In the genomic region with DNA sequence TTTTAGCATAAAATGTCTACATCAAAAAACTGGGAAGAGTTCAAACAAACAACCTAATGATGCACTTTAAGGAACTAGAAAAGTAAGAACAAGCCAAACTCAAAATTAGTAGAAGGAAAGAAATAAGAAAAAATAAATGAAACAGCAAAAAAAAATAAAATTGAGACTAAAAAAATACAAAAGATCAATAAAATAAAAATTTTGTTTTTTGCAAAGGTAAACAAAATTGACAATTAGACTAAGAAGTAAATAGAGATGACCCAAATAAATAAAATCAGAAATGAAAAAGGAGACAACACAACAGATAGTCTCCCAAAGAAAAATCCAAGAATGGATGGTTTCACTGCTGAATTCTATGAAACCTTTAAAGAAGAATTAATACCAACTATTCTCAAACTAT, we compare ENCODE assay signal across 28 cellular contexts.
"Had no signal": no experiment of that assay in that cellular context is flagged by ENCODE, and none has a peak within 500 bp of the region (broad histone marks: within the 10 kb centered on the region; RNA-seq: fewer than 3 reads in every experiment).

No MANE protein-coding gene starts in this region.

- H2AFZ ChIP-seq: neural progenitor cell, parathyroid adenoma had no signal

- H3K27ac ChIP-seq: neural progenitor cell, ovary, parathyroid adenoma, psoas muscle, right lobe of liver, sigmoid colon, stomach, thoracic aorta, thyroid gland, tibial nerve, upper lobe of left lung, vagina had no signal

- ATAC-seq: psoas muscle; right cardiac atrium; right lobe of liver; stimulated activated effector memory CD8-positive, alpha-beta T cell treated with anti-CD3 and anti-CD28 coated beads, Interleukin-12 subunit alpha, Interleukin-12 subunit beta, amount 100 ng/mL, for 72 hours; stimulated activated naive B cell treated with anti-CD40 and anti-IgM and Interleukin-4, amounts not matched to agents 10 μg/mL and 1 μg/mL and 100 μg/mL, for 72 hours had no signal

- H3K4me1 Mint-ChIP-seq: nephron; neural progenitor cell; stimulated activated effector memory CD8-positive, alpha-beta T cell treated with anti-CD3 and anti-CD28 coated beads, Interleukin-12 subunit alpha, Interleukin-12 subunit beta, amount 100 ng/mL, for 72 hours; stimulated activated naive B cell treated with anti-CD40 and anti-IgM and Interleukin-4, amounts not matched to agents 10 μg/mL and 1 μg/mL and 100 μg/mL, for 72 hours had no signal

- H3K4me3 Mint-ChIP-seq: nephron; neural progenitor cell; stimulated activated effector memory CD8-positive, alpha-beta T cell treated with anti-CD3 and anti-CD28 coated beads, Interleukin-12 subunit alpha, Interleukin-12 subunit beta, amount 100 ng/mL, for 72 hours; stimulated activated naive B cell treated with anti-CD40 and anti-IgM and Interleukin-4, amounts not matched to agents 10 μg/mL and 1 μg/mL and 100 μg/mL, for 72 hours; stimulated activated naive CD8-positive, alpha-beta T cell treated with anti-CD3 and anti-CD28 coated beads, Interleukin-15, Interleukin-2, amounts not matched to agents 100 ng/mL and 50 ng/mL, for 24 hours had no signal

- H3K27me3 ChIP-seq: neural progenitor cell, ovary, right lobe of liver, sigmoid colon, stomach, thyroid gland, tibial nerve, upper lobe of left lung, vagina had no signal

- H3K79me2 ChIP-seq: parathyroid adenoma had no signal

- H3K9me3 ChIP-seq: ovary, psoas muscle, right lobe of liver, sigmoid colon, stomach, thoracic aorta, thyroid gland, upper lobe of left lung, vagina had no signal

- FAIRE-seq: small intestine, urothelium cell line had no signal

- H3K36me3 ChIP-seq: neural progenitor cell, ovary, right lobe of liver, sigmoid colon, stomach, thoracic aorta, thyroid gland, tibial nerve, upper lobe of left lung, vagina had no signal

- H3K4me2 ChIP-seq: neural progenitor cell had no signal

- H3K27ac Mint-ChIP-seq: nephron; neural progenitor cell; progenitor cell of endocrine pancreas; stimulated activated effector memory CD8-positive, alpha-beta T cell treated with anti-CD3 and anti-CD28 coated beads, Interleukin-12 subunit alpha, Interleukin-12 subunit beta, amount 100 ng/mL, for 72 hours; stimulated activated naive B cell treated with anti-CD40 and anti-IgM and Interleukin-4, amounts not matched to agents 10 μg/mL and 1 μg/mL and 100 μg/mL, for 72 hours; stimulated activated naive CD8-positive, alpha-beta T cell treated with anti-CD3 and anti-CD28 coated beads, Interleukin-15, Interleukin-2, amounts not matched to agents 100 ng/mL and 50 ng/mL, for 24 hours had no signal

- H3K27me3 Mint-ChIP-seq: stimulated activated naive B cell treated with anti-CD40 and anti-IgM and Interleukin-4, amounts not matched to agents 10 μg/mL and 1 μg/mL and 100 μg/mL, for 72 hours; stimulated activated naive CD8-positive, alpha-beta T cell treated with anti-CD3 and anti-CD28 coated beads, Interleukin-15, Interleukin-2, amounts not matched to agents 100 ng/mL and 50 ng/mL, for 24 hours had no signal

- H3K4me1 ChIP-seq: neural progenitor cell, parathyroid adenoma, psoas muscle, right lobe of liver, sigmoid colon, stomach, thyroid gland, tibial nerve, upper lobe of left lung, vagina had no signal

- H3K9ac ChIP-seq: neural progenitor cell, parathyroid adenoma had no signal

- DNase-seq: occipital lobe; ovary; posterior cingulate gyrus; psoas muscle; right cardiac atrium; right lobe of liver; sigmoid colon; small intestine; stimulated activated CD4-positive, alpha-beta T cell treated with anti-CD3 and anti-CD28 coated beads, Interleukin-15, amount 100 ng/mL, for 24 hours; stimulated activated CD4-positive, alpha-beta T cell treated with anti-CD3 and anti-CD28 coated beads, Interleukin-2, amount 100 ng/mL, for 24 hours; stimulated activated CD4-positive, alpha-beta T cell treated with anti-CD3 and anti-CD28 coated beads, Interleukin-2, amount 100 ng/mL, for 48 hours; stimulated activated CD4-positive, alpha-beta T cell treated with anti-CD3 and anti-CD28 coated beads, Interleukin-4, amount 100 ng/mL, for 24 hours; stimulated activated naive B cell treated with anti-CD40 and anti-IgM and Interleukin-4, amounts not matched to agents 10 μg/mL and 1 μg/mL and 100 μg/mL, for 72 hours; stimulated activated naive CD4-positive, alpha-beta T cell treated with Interleukin-2 at 50 U/mL for 16 hours; stomach; thyroid gland; trophoblast cell; upper lobe of left lung had no signal

- H3K9me3 Mint-ChIP-seq: neural progenitor cell had no signal

- H3K4me3 ChIP-seq: neural progenitor cell, ovary, psoas muscle, right lobe of liver, sigmoid colon, stomach, thoracic aorta, thyroid gland, tibial nerve, upper lobe of left lung, vagina had no signal

- H3K36me3 Mint-ChIP-seq: neural progenitor cell; stimulated activated effector memory CD8-positive, alpha-beta T cell treated with anti-CD3 and anti-CD28 coated beads, Interleukin-12 subunit alpha, Interleukin-12 subunit beta, amount 100 ng/mL, for 72 hours; stimulated activated naive B cell treated with anti-CD40 and anti-IgM and Interleukin-4, amounts not matched to agents 10 μg/mL and 1 μg/mL and 100 μg/mL, for 72 hours had no signal
